ENCODE assay signal across 1 cellular context in the genomic region with DNA sequence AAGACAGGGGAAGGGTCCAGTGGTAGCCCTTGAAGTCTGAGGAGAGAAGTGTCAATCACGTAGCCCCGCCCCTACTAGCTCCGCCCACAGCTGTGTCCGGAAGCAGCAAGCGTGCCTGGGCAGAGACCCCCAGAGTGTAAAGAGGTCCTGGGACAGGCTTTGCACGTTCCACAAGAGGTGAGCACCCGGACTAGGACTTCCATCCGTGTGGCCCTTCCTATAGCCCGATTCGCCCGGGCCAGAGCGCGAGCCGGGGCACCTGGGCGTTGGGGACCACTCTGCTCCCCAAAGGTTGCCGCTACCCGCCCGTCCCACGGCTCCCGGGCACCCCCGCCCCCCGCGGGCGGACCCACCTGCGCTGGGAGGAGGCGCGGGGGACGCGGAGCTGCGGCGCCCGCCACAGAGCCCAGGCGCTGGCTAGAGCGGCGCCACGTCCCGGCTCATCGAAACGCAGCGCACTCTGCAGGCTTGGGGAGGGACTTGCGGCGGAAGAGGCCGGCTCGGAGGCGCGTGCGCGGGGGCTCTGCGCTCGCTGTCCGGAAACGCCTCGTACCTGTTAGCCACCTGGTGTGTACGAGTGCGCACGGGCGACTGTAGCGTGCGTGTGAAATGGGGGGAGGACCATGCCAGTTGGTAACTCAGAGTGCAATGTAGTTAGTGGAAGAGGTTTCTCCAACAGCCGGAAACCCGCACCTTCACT.
A peak's percentile ranks its signal among the peaks of the same experiment; 100 is the strongest.
TF ChIP-seq lines count a peak whose summit lies in the region.

A gene with protein sequence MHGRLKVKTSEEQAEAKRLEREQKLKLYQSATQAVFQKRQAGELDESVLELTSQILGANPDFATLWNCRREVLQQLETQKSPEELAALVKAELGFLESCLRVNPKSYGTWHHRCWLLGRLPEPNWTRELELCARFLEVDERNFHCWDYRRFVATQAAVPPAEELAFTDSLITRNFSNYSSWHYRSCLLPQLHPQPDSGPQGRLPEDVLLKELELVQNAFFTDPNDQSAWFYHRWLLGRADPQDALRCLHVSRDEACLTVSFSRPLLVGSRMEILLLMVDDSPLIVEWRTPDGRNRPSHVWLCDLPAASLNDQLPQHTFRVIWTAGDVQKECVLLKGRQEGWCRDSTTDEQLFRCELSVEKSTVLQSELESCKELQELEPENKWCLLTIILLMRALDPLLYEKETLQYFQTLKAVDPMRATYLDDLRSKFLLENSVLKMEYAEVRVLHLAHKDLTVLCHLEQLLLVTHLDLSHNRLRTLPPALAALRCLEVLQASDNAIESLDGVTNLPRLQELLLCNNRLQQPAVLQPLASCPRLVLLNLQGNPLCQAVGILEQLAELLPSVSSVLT (minus strand): TSS at position 464 of the 700 bp plus-strand sequence. CDS start 482 bp downstream, outside the sequence.

TF ChIP-seq in K562, 482 proteins besides CTCF, POLR2A, EP300 and RAD21 (continued from another document and continues in another):
- no peak for TF ChIP-seq NEUROD1 (IDR thresholded peaks at IDR 0.05; ENCODE audit: borderline replicate concordance, low read depth, low read length, partially characterized antibody)
- no peak for TF ChIP-seq NFRKB (IDR thresholded peaks at IDR 0.05; ENCODE audit: low read depth)
- no peak for TF ChIP-seq CBX5 (IDR thresholded peaks at IDR 0.05; ENCODE audit: borderline replicate concordance, low read depth)
- TF ChIP-seq HDAC2 (IDR thresholded peaks at IDR 0.05), result no peak
- no peak for TF ChIP-seq MED1 (CRISPR knock-in tag; IDR thresholded peaks at IDR 0.05; ENCODE audit: borderline replicate concordance)
- TF ChIP-seq, protein P1, sequence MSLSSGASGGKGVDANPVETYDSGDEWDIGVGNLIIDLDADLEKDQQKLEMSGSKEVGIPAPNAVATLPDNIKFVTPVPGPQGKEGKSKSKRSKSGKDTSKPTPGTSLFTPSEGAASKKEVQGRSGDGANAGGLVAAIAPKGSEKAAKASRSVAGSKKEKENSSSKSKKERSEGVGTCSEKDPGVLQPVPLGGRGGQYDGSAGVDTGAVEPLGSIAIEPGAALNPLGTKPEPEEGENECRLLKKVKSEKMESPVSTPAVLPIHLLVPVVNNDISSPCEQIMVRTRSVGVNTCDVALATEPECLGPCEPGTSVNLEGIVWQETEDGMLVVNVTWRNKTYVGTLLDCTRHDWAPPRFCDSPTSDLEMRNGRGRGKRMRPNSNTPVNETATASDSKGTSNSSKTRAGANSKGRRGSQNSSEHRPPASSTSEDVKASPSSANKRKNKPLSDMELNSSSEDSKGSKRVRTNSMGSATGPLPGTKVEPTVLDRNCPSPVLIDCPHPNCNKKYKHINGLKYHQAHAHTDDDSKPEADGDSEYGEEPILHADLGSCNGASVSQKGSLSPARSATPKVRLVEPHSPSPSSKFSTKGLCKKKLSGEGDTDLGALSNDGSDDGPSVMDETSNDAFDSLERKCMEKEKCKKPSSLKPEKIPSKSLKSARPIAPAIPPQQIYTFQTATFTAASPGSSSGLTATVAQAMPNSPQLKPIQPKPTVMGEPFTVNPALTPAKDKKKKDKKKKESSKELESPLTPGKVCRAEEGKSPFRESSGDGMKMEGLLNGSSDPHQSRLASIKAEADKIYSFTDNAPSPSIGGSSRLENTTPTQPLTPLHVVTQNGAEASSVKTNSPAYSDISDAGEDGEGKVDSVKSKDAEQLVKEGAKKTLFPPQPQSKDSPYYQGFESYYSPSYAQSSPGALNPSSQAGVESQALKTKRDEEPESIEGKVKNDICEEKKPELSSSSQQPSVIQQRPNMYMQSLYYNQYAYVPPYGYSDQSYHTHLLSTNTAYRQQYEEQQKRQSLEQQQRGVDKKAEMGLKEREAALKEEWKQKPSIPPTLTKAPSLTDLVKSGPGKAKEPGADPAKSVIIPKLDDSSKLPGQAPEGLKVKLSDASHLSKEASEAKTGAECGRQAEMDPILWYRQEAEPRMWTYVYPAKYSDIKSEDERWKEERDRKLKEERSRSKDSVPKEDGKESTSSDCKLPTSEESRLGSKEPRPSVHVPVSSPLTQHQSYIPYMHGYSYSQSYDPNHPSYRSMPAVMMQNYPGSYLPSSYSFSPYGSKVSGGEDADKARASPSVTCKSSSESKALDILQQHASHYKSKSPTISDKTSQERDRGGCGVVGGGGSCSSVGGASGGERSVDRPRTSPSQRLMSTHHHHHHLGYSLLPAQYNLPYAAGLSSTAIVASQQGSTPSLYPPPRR (CRISPR knock-in tag; IDR thresholded peaks at IDR 0.05; ENCODE audit: borderline replicate concordance), result no peak
- TF ChIP-seq ZNF696 (CRISPR knock-in tag; conservative IDR thresholded peaks at IDR 0.05), result no peak
- TF ChIP-seq ZNF77 (CRISPR knock-in tag; IDR thresholded peaks at IDR 0.05), result no peak
- TF ChIP-seq ZFPM2 (CRISPR knock-in tag; IDR thresholded peaks at IDR 0.05), result no peak
- TF ChIP-seq FUS (optimal IDR thresholded peaks at IDR 0.05; ENCODE audit: low read depth, low read length), result no peak
- no peak for TF ChIP-seq DPF2 (IDR thresholded peaks at IDR 0.05)
- TF ChIP-seq GTF2E2 (tag; IDR thresholded peaks at IDR 0.05), result no peak
- no peak for TF ChIP-seq FOS (IDR thresholded peaks at IDR 0.05; ENCODE audit: extremely low read depth, insufficient read length)
- TF ChIP-seq POLR2B (IDR thresholded peaks at IDR 0.05; ENCODE audit: low read depth, partially characterized antibody), result no peak
- no peak; the same call in 1 of the 2 replicates for TF ChIP-seq SP1 (CRISPR knock-in tag; IDR thresholded peaks at IDR 0.05)
- no peak for TF ChIP-seq ARNT (IDR thresholded peaks at IDR 0.05)
- no peak for TF ChIP-seq RHOXF2B (CRISPR knock-in tag; conservative IDR thresholded peaks at IDR 0.05)
- no peak for TF ChIP-seq ZNF277 (CRISPR knock-in tag; IDR thresholded peaks at IDR 0.05; ENCODE audit: borderline replicate concordance)
- TF ChIP-seq ZNF695 (CRISPR knock-in tag; IDR thresholded peaks at IDR 0.05), result no peak
- TF ChIP-seq CBFA2T3 (IDR thresholded peaks at IDR 0.05), result peak; percentile 28; the same call in 1 of the 2 replicates
- no peak for TF ChIP-seq TFAM (CRISPR knock-in tag; conservative IDR thresholded peaks at IDR 0.05)
- TF ChIP-seq ZNF124 (CRISPR knock-in tag; IDR thresholded peaks at IDR 0.05), result no peak
- TF ChIP-seq SIN3B (IDR thresholded peaks at IDR 0.05; ENCODE audit: low read depth), result peak; percentile 54; the same call in 1 of the 2 replicates
- no peak for TF ChIP-seq PTRF (tag; IDR thresholded peaks at IDR 0.05)
- no peak for TF ChIP-seq NCOA6 (IDR thresholded peaks at IDR 0.05)
- peak; percentile 94 for TF ChIP-seq POLR2G (IDR thresholded peaks at IDR 0.05; ENCODE audit: low read depth, low read length)
- TF ChIP-seq DACH1 (IDR thresholded peaks at IDR 0.05; ENCODE audit: partially characterized antibody), result no peak
- TF ChIP-seq, protein P2, sequence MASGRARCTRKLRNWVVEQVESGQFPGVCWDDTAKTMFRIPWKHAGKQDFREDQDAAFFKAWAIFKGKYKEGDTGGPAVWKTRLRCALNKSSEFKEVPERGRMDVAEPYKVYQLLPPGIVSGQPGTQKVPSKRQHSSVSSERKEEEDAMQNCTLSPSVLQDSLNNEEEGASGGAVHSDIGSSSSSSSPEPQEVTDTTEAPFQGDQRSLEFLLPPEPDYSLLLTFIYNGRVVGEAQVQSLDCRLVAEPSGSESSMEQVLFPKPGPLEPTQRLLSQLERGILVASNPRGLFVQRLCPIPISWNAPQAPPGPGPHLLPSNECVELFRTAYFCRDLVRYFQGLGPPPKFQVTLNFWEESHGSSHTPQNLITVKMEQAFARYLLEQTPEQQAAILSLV (tag; IDR thresholded peaks at IDR 0.05), result no peak
- TF ChIP-seq CBX8 (IDR thresholded peaks at IDR 0.05; ENCODE audit: borderline replicate concordance, extremely low read depth, low read depth, low read length, poor library complexity, severe bottlenecking), result no peak
- TF ChIP-seq ZBTB9 (CRISPR knock-in tag; IDR thresholded peaks at IDR 0.05), result no peak
- TF ChIP-seq ZEB2 (IDR thresholded peaks at IDR 0.05), result peak; percentile 80
- no peak for TF ChIP-seq GTF2A2 (tag; IDR thresholded peaks at IDR 0.05)
- TF ChIP-seq KLF1 (tag; IDR thresholded peaks at IDR 0.05), result no peak
- TF ChIP-seq ZNF407 (IDR thresholded peaks at IDR 0.05; ENCODE audit: low read depth), result no peak
- peak; percentile 86; the same call in 1 of the 2 replicates for TF ChIP-seq PHF8 (IDR thresholded peaks at IDR 0.05; ENCODE audit: borderline replicate concordance, low read length)
- TF ChIP-seq ZKSCAN1 (IDR thresholded peaks at IDR 0.05; ENCODE audit: low read depth, low read length), result no peak
- no peak for TF ChIP-seq NELFE (IDR thresholded peaks at IDR 0.05; ENCODE audit: insufficient read depth, insufficient read length)
- TF ChIP-seq PBX2 (CRISPR knock-in tag; IDR thresholded peaks at IDR 0.05; ENCODE audit: low read depth), result peak; percentile 67
- TF ChIP-seq PBX2 (tag; conservative IDR thresholded peaks at IDR 0.05; ENCODE audit: low read depth), result peak; percentile 88
